ENCODE assay signal across 25 cellular contexts in genomic region chr6:39590994-39591393, GRCh38.
"Had no signal": no experiment of that assay in that cellular context is flagged by ENCODE, and none has a peak within 500 bp of the region (broad histone marks: within the 10 kb centered on the region; RNA-seq: fewer than 3 reads in every experiment).

No MANE protein-coding gene starts in this region.

- H3K27ac Mint-ChIP-seq: dendritic cell treated with granulocyte-macrophage colony-stimulating factor and Interleukin-4, amounts not matched to agents 40 ng/mL and 50 ng/mL, for 4 days; naive thymus-derived CD4-positive, alpha-beta T cell; nephron; neural progenitor cell; stimulated activated naive B cell treated with anti-CD40 and anti-IgM and Interleukin-4, amounts not matched to agents 10 μg/mL and 1 μg/mL and 100 μg/mL, for 72 hours; stimulated activated naive CD8-positive, alpha-beta T cell treated with anti-CD3 and anti-CD28 coated beads, Interleukin-15, Interleukin-2, amounts not matched to agents 100 ng/mL and 50 ng/mL, for 24 hours had no signal

- H3K4me2 ChIP-seq: hepatocyte, neural progenitor cell had no signal

- H2AFZ ChIP-seq: hepatocyte, neural progenitor cell had no signal

- H3K27me3 ChIP-seq: esophagus muscularis mucosa, foreskin keratinocyte, gastroesophageal sphincter, heart left ventricle, hepatocyte, left lung, neural progenitor cell, sigmoid colon, transverse colon, upper lobe of right lung, uterus had no signal

- ATAC-seq: foreskin keratinocyte; gastroesophageal sphincter; heart left ventricle; left cardiac atrium; left lung; naive thymus-derived CD4-positive, alpha-beta T cell; right cardiac atrium; stimulated activated naive B cell treated with anti-CD40 and anti-IgM and Interleukin-4, amounts not matched to agents 10 μg/mL and 1 μg/mL and 100 μg/mL, for 72 hours; upper lobe of right lung had no signal

- H3K9me3 Mint-ChIP-seq: dendritic cell treated with granulocyte-macrophage colony-stimulating factor and Interleukin-4, amounts not matched to agents 40 ng/mL and 50 ng/mL, for 4 days; nephron; neural progenitor cell; stimulated activated naive B cell treated with anti-CD40 and anti-IgM and Interleukin-4, amounts not matched to agents 10 μg/mL and 1 μg/mL and 100 μg/mL, for 72 hours; stimulated activated naive CD8-positive, alpha-beta T cell treated with anti-CD3 and anti-CD28 coated beads, Interleukin-15, Interleukin-2, amounts not matched to agents 100 ng/mL and 50 ng/mL, for 24 hours had no signal

- H3K9ac ChIP-seq: neural progenitor cell had no signal

- H3K9me3 ChIP-seq: esophagus muscularis mucosa, gastroesophageal sphincter, heart left ventricle, left lung, prostate gland, sigmoid colon, thoracic aorta, transverse colon, upper lobe of right lung, uterus had no signal

- H3K4me3 ChIP-seq: esophagus muscularis mucosa, gastroesophageal sphincter, heart left ventricle, hepatocyte, left lung, neural progenitor cell, prostate gland, sigmoid colon, thoracic aorta, transverse colon, upper lobe of right lung, uterus had no signal

- H3K36me3 Mint-ChIP-seq: naive thymus-derived CD4-positive, alpha-beta T cell; neural progenitor cell; stimulated activated naive B cell treated with anti-CD40 and anti-IgM and Interleukin-4, amounts not matched to agents 10 μg/mL and 1 μg/mL and 100 μg/mL, for 72 hours had no signal

- H3K27me3 Mint-ChIP-seq: dendritic cell treated with granulocyte-macrophage colony-stimulating factor and Interleukin-4, amounts not matched to agents 40 ng/mL and 50 ng/mL, for 4 days had no signal

- H3K36me3 ChIP-seq: esophagus muscularis mucosa, gastroesophageal sphincter, heart left ventricle, left lung, neural progenitor cell, prostate gland, sigmoid colon, thoracic aorta, transverse colon, upper lobe of right lung, uterus had no signal

- DNase-seq: effector CD8-positive, alpha-beta T cell; foreskin keratinocyte; heart left ventricle; left cardiac atrium; left lung; mesendoderm; midbrain; naive thymus-derived CD4-positive, alpha-beta T cell; right cardiac atrium; sigmoid colon; stimulated activated CD4-positive, alpha-beta T cell treated with anti-CD3 and anti-CD28 coated beads, Interleukin-2, amount 100 ng/mL, for 24 hours; stimulated activated CD4-positive, alpha-beta T cell treated with anti-CD3 and anti-CD28 coated beads, Interleukin-4, amount 100 ng/mL, for 4 hours; stimulated activated naive B cell treated with anti-CD40 and anti-IgM and Interleukin-4, amounts not matched to agents 10 μg/mL and 1 μg/mL and 100 μg/mL, for 72 hours; transverse colon; upper lobe of right lung; uterus had no signal

- H3K79me2 ChIP-seq: hepatocyte had no signal

- H3K4me1 ChIP-seq: foreskin keratinocyte, heart left ventricle, left lung, neural progenitor cell, prostate gland, sigmoid colon, transverse colon, upper lobe of right lung, uterus had no signal

- H3K4me3 Mint-ChIP-seq: dendritic cell treated with granulocyte-macrophage colony-stimulating factor and Interleukin-4, amounts not matched to agents 40 ng/mL and 50 ng/mL, for 4 days; naive thymus-derived CD4-positive, alpha-beta T cell; nephron; neural progenitor cell; stimulated activated naive B cell treated with anti-CD40 and anti-IgM and Interleukin-4, amounts not matched to agents 10 μg/mL and 1 μg/mL and 100 μg/mL, for 72 hours; stimulated activated naive CD8-positive, alpha-beta T cell treated with anti-CD3 and anti-CD28 coated beads, Interleukin-15, Interleukin-2, amounts not matched to agents 100 ng/mL and 50 ng/mL, for 24 hours had no signal

- H3K27ac ChIP-seq: esophagus muscularis mucosa, foreskin keratinocyte, gastroesophageal sphincter, heart left ventricle, hepatocyte, left lung, neural progenitor cell, prostate gland, sigmoid colon, thoracic aorta, transverse colon, upper lobe of right lung, uterus had no signal

- H3K4me1 Mint-ChIP-seq: naive thymus-derived CD4-positive, alpha-beta T cell; neural progenitor cell; stimulated activated naive B cell treated with anti-CD40 and anti-IgM and Interleukin-4, amounts not matched to agents 10 μg/mL and 1 μg/mL and 100 μg/mL, for 72 hours had no signal
